Comparison of ENCODE assay signal across 8 cellular contexts in genomic region chr2:111494288-111494980, GRCh38.
DNase-seq lines count a peak whose midpoint lies in the region; ATAC-seq, FAIRE-seq and TF ChIP-seq lines count a peak whose summit lies in the region.
"Not testable (repeated sequence)": the region's sequence is repeated elsewhere in the genome, so short reads cannot be mapped to it uniquely, and the experiment has no call there.

No MANE protein-coding gene starts in this region.

- H3K4me1 ChIP-seq in ACC112 (ENCODE audit: control insufficient read depth, insufficient read depth, low read length, unreplicated experiment) (peaks cover 25% of the 10 kb centered on the region), PC-3 (ENCODE audit: insufficient read depth, low read length) (peaks cover 27% of the 10 kb centered on the region), HepG2 (ENCODE audit: insufficient read depth, low read length) (peaks cover 36% of the 10 kb centered on the region), skeletal muscle satellite cell (ENCODE audit: control insufficient read depth, insufficient read depth, low read length) (peaks cover 30% of the 10 kb centered on the region)

- H3K36me3 ChIP-seq in ACC112 (ENCODE audit: insufficient read depth, low read length); PC-3 (ENCODE audit: low read depth, low read length); HepG2 (replicated peaks in 1 of 2; ENCODE audit: control insufficient read depth in 1 of 2, insufficient read depth in 2 of 2, low read length in 2 of 2); skeletal muscle satellite cell (ENCODE audit: insufficient read depth, low read length): not testable (repeated sequence)

- not testable (repeated sequence) for H3F3A ChIP-seq in PC-3 (ENCODE audit: low read length, unreplicated experiment)

- peak overlapping the region; percentile 84 for H3K27ac ChIP-seq in ACC112 (ENCODE audit: low read depth, low read length)
- peak overlapping the region; percentile 79 for H3K27ac ChIP-seq in PC-3 (ENCODE audit: low read length)
- H3K27ac ChIP-seq in HepG2 (ENCODE audit: extremely low read length, insufficient read depth, low read length) = peak overlapping the region; percentile 69

- CTCF ChIA-PET in PC-3 (lab: Charles Lee) = interaction anchor here (0.7 kb wide), 1 partner anchor 25 kb away, joined by 3 read pairs; no protein-coding TSS in a partner anchor
- CTCF ChIA-PET in HepG2 (lab: Yijun Ruan, JAX; ENCODE audit: low intra/inter-chr PET ratio, low total read pairs) = not testable (repeated sequence)

- not testable (repeated sequence) for FAIRE-seq in HepG2 (lab: Jason Lieb, UNC)

- H3K79me2 ChIP-seq in ACC112 (ENCODE audit: control insufficient read depth, insufficient read depth, low read length, unreplicated experiment) (peaks cover 26% of the 10 kb centered on the region), PC-3 (ENCODE audit: low read length) (peaks cover 42% of the 10 kb centered on the region), HepG2 (ENCODE audit: insufficient read depth, low read length) (peaks cover 26% of the 10 kb centered on the region)

- not testable (repeated sequence) for TF ChIP-seq POLR2A in HepG2 (IDR thresholded peaks at IDR 0.05; ENCODE audit: insufficient read depth in 1 of 2, low read depth in 2 of 2, low read length in 2 of 2)

- TF ChIP-seq CTCF in PC-3 (conservative IDR thresholded peaks at IDR 0.05; ENCODE audit: low read depth, low read length); epithelial cell of esophagus (IDR thresholded peaks at IDR 0.05; ENCODE audit: insufficient read depth, low read depth, low read length, missing control alignments); HepG2 (CRISPR knock-in tag; IDR thresholded peaks at IDR 0.05): not testable (repeated sequence)

- not testable (repeated sequence) for DNase-seq in PC-3; epithelial cell of esophagus (ENCODE audit: low read depth); HepG2 (ENCODE audit: low spot score)
- peak; percentile 20 for DNase-seq in activated gamma-delta T cell treated with Interleukin-2 at 50 U/mL for 16 hours

- H3K4me3 ChIP-seq in ACC112 (ENCODE audit: low read depth, low read length) (peak overlapping the region; percentile 80), PC-3 (ENCODE audit: low read length) (peak overlapping the region; percentile 68), epithelial cell of esophagus (ENCODE audit: low read length) (peak overlapping the region; percentile 38), HepG2 (replicated peaks in 1 of 3; ENCODE audit: insufficient read depth in 1 of 3, low read depth in 2 of 3, low read length in 3 of 3) (peak overlapping the region; percentile 48 to 60 (median 59)), skeletal muscle satellite cell (ENCODE audit: low read length) (peak overlapping the region; percentile 73)

- not testable (repeated sequence) for H2AFZ ChIP-seq in ACC112 (ENCODE audit: low read length, unreplicated experiment); PC-3 (ENCODE audit: low read length); HepG2 (ENCODE audit: low read length)

- peak; percentile 50 for ATAC-seq in GM19438 (IDR thresholded peaks at IDR 0.05; ENCODE audit: low read depth, unreplicated experiment)
- peak; percentile 46 for ATAC-seq in HG03045 (IDR thresholded peaks at IDR 0.05; ENCODE audit: unreplicated experiment)
- ATAC-seq in PC-3 = peak; percentile 12
- ATAC-seq in HepG2 = peak; percentile 58

- BruUV-seq in PC-3 (replicated peaks; lab: Mats Ljungman, UMichigan) (TSS peak; percentile 83), HepG2 (replicated peaks; lab: Mats Ljungman, UMichigan) (TSS peak; percentile 86)

- not testable (repeated sequence) for H4K20me1 ChIP-seq in PC-3 (ENCODE audit: low read length); HepG2 (ENCODE audit: insufficient read depth, low read length)

- intact Hi-C loops in PC-3 (cut with micrococcal nuclease); HepG2 (cut with micrococcal nuclease; ENCODE audit: unreplicated experiment): not testable (repeated sequence)

- not testable (repeated sequence) for H3K27me3 ChIP-seq in ACC112 (ENCODE audit: insufficient read depth, low read length); PC-3 (ENCODE audit: low read length); HepG2 (ENCODE audit: control insufficient read depth in 1 of 2, insufficient read depth in 2 of 2, low read length in 2 of 2); skeletal muscle satellite cell (ENCODE audit: control insufficient read depth, insufficient read depth, low read length)

- in situ Hi-C loops in HepG2 (cut with HindIII; ENCODE audit: extremely low pct_ligation_motif_present, low pct_unique_long_range_greater_than_20kb) = loop anchor here (25.0 kb wide), 1 partner anchor 168 kb away; no protein-coding TSS in a partner anchor

- POLR2A ChIA-PET in PC-3 (lab: Charles Lee; ENCODE audit: unreplicated experiment); HepG2 (lab: Yijun Ruan, JAX): not testable (repeated sequence)

- 3% methylated on average over 10 of the region's 14 CpGs for WGBS in HepG2 (ENCODE audit: low lambda C conversion rate)

- not testable (repeated sequence) for TF ChIP-seq RAD21 in HepG2 (CRISPR knock-in tag; IDR thresholded peaks at IDR 0.05)

- H3K9ac ChIP-seq in PC-3 (ENCODE audit: low read length) = peak overlapping the region; percentile 78
- H3K9ac ChIP-seq in HepG2 (ENCODE audit: insufficient read depth, low read depth, low read length) = peak overlapping the region; percentile 69
- H3K9ac ChIP-seq in skeletal muscle satellite cell (ENCODE audit: low read depth, low read length) = peak overlapping the region; percentile 88

- not testable (repeated sequence) for TF ChIP-seq EP300 in HepG2 (IDR thresholded peaks at IDR 0.05; ENCODE audit: low read depth in 2 of 2, low read length in 2 of 2); HepG2 (CRISPR knock-in tag; IDR thresholded peaks at IDR 0.05; ENCODE audit: borderline replicate concordance)

- H3K9me3 ChIP-seq in PC-3 (ENCODE audit: low read length); HepG2 (ENCODE audit: low read length); skeletal muscle satellite cell (replicated peaks; ENCODE audit: low read length): not testable (repeated sequence)

- H3K9me2 ChIP-seq in PC-3 (replicated peaks; ENCODE audit: low read length) = not testable (repeated sequence)

- H3K4me2 ChIP-seq in PC-3 (ENCODE audit: low read length) (peak overlapping the region; percentile 67), HepG2 (ENCODE audit: low read depth, low read length) (peak overlapping the region; percentile 63), skeletal muscle satellite cell (ENCODE audit: low read length) (peak overlapping the region; percentile 66)

TF ChIP-seq in HepG2, 621 proteins besides CTCF, POLR2A, EP300 and RAD21:
- TF ChIP-seq TAF1 (CRISPR knock-in tag; IDR thresholded peaks at IDR 0.05) (peak; percentile 31; the same call in 1 of the 2 replicates), ARID5B (CRISPR knock-in tag; IDR thresholded peaks at IDR 0.05) (0 out of 2 replicates have a peak, but pooled peaks have one; percentile 7)
